Comparison of ENCODE assay signal across 21 cellular contexts in genomic region chr4:8547912-8548730, GRCh38. TPM values are rescaled to one million over a fixed set of nuclear protein-coding genes. Genes with fewer than 3 reads are reported as not detected.
DNase-seq lines count a peak whose midpoint lies in the region; ATAC-seq lines count a peak whose summit lies in the region.
"Had no signal": no experiment of that assay in that cellular context is flagged by ENCODE, and none has a peak within 500 bp of the region (broad histone marks: within the 10 kb centered on the region; RNA-seq: fewer than 3 reads in every experiment).

No MANE protein-coding gene starts in this region.

- no CpG with 5 or more reads among the region's 16 CpGs for WGBS in neuronal stem cell (ENCODE audit: extremely low coverage in 2 of 2, insufficient read length in 2 of 2, insufficient replicate concordance in 1 of 2), 2 donors

- no peaks in the 10 kb centered on the region for H3K36me3 ChIP-seq in neuronal stem cell (replicated peaks in 1 of 2; ENCODE audit: control insufficient read depth in 2 of 2, insufficient read depth in 2 of 2, low read length in 2 of 2)
- H3K36me3 ChIP-seq: colonic mucosa had no signal

- H3K4me3 ChIP-seq in neuronal stem cell (ENCODE audit: low read length in 2 of 2): no peak overlapping the region
- H3K4me3 ChIP-seq: colonic mucosa, psoas muscle, SK-N-MC, skin epidermis had no signal

- no peak overlapping the region for H3K4me2 ChIP-seq in neuronal stem cell (ENCODE audit: insufficient read depth, low read length, poor library complexity, severe bottlenecking)

- ATAC-seq in GM21423 (IDR thresholded peaks at IDR 0.05; ENCODE audit: unreplicated experiment): no peak
- no peak for ATAC-seq in GM21825 (IDR thresholded peaks at IDR 0.05; ENCODE audit: unreplicated experiment)
- ATAC-seq: activated CD4-positive, CD25-positive, alpha-beta regulatory T cell treated with anti-CD3 and anti-CD28 coated beads, Interleukin-2, amount 50 U/mL, for 24 hours; Panc1; psoas muscle had no signal

- no peak overlapping the region for H2BK120ac ChIP-seq in neuronal stem cell (ENCODE audit: low read depth, low read length)

- no peak overlapping the region for H4K8ac ChIP-seq in neuronal stem cell (ENCODE audit: low read depth, low read length)

- H2BK5ac ChIP-seq in neuronal stem cell (ENCODE audit: low read length): no peak overlapping the region

- no peaks in the 10 kb centered on the region for H3K4me1 ChIP-seq in neuronal stem cell (ENCODE audit: control insufficient read depth in 2 of 2, insufficient read depth in 1 of 2, low read depth in 1 of 2, low read length in 2 of 2)
- H3K4me1 ChIP-seq: colonic mucosa, psoas muscle had no signal

- DNase-seq in Daoy (ENCODE audit: low read depth) (peak; percentile 27), NCI-H226 (peak; percentile 54), epidermal melanocyte (ENCODE audit: insufficient read length, low spot score) (peak; percentile 11), neuronal stem cell (ENCODE audit: low spot score) (no peak), LoVo (ENCODE audit: low spot score) (no peak)
- no peak for DNase-seq in activated CD4-positive, CD25-positive, alpha-beta regulatory T cell treated with anti-CD3 and anti-CD28 coated beads, Interleukin-2, amount 50 U/mL, for 72 hours
- DNase-seq: activated naive CD8-positive, alpha-beta T cell treated with anti-CD3 and anti-CD28 coated beads for 36 hours; colonic mucosa; hypothalamus; NCI-H1417; psoas muscle; stimulated activated CD4-positive, alpha-beta T cell treated with anti-CD3 and anti-CD28 coated beads, Interleukin-4, amount 100 ng/mL, for 1 hour had no signal

- H4K91ac ChIP-seq in neuronal stem cell (ENCODE audit: low read depth, low read length, poor library complexity): no peak overlapping the region

- no peaks in the 10 kb centered on the region for H3K9me3 ChIP-seq in neuronal stem cell (replicated peaks in 1 of 2; ENCODE audit: control insufficient read depth in 2 of 2, insufficient read depth in 1 of 2, low read depth in 1 of 2, low read length in 2 of 2)
- H3K9me3 ChIP-seq: colonic mucosa, psoas muscle had no signal

- H3K9ac ChIP-seq in neuronal stem cell (ENCODE audit: low read depth, low read length, poor library complexity): no peak overlapping the region

- peak overlapping the region; percentile 6 for H3K18ac ChIP-seq in neuronal stem cell (ENCODE audit: low read length)

- H2BK15ac ChIP-seq in neuronal stem cell (ENCODE audit: low read length): no peak overlapping the region

- H2BK12ac ChIP-seq in neuronal stem cell (ENCODE audit: low read length): peak overlapping the region; percentile 69

- H3K23ac ChIP-seq in neuronal stem cell (ENCODE audit: low read depth, low read length, poor library complexity): peak overlapping the region; percentile 48

- no peak overlapping the region for H3K27ac ChIP-seq in neuronal stem cell (replicated peaks; ENCODE audit: low read length)
- H3K27ac ChIP-seq: colonic mucosa, psoas muscle, SK-N-MC had no signal

- H3K79me1 ChIP-seq in neuronal stem cell (ENCODE audit: low read depth, low read length): no peaks in the 10 kb centered on the region

- H2AK5ac ChIP-seq in neuronal stem cell (ENCODE audit: low read depth, low read length): peak overlapping the region; percentile 80

- no peak overlapping the region for H3K4ac ChIP-seq in neuronal stem cell (ENCODE audit: low read length)

- peaks cover 0 to 18% (median 0%) of the 10 kb centered on the region in 3 experiments for H3K27me3 ChIP-seq in neuronal stem cell (ENCODE audit: control insufficient read depth in 3 of 3, insufficient read depth in 3 of 3, low read depth in 1 of 3, low read length in 3 of 3)
- H3K27me3 ChIP-seq: colonic mucosa had no signal

- H2AFZ ChIP-seq in neuronal stem cell (ENCODE audit: low read length): no peak overlapping the region

- H3K14ac ChIP-seq in neuronal stem cell (ENCODE audit: low read length): no peak overlapping the region

RNA-seq across cellular contexts. Expression of gene GPR78, which starts 32.1 kb away (rescaled TPM):
- not detected in 2 replicates for total RNA-seq in Daoy (2014; rRNA removed; shearing (Covaris generic))
- 0.22 TPM for polyA plus RNA-seq in neuronal stem cell (2013, experiment 1 of 2)
- polyA plus RNA-seq in neuronal stem cell (2013, experiment 2 of 2): 0.15 TPM
- total RNA-seq: activated CD8-positive, alpha-beta memory T cell treated with anti-CD3 and anti-CD28 coated beads for 36 hours; activated naive CD8-positive, alpha-beta T cell treated with anti-CD3 and anti-CD28 coated beads for 36 hours; activated T-helper 1 cell treated with anti-CD3 and anti-CD28 coated beads, Interleukin-12 subunit alpha, Interleukin-12 subunit beta, Interleukin-2, Interleukin-4 antibody, amounts not matched to agents 30 ng/mL and 10 ng/mL and 1 ng/mL, durations not matched to agents 14 hours and 24 hours and 36 hours; colonic mucosa; HT-29; psoas muscle had no signal
- polyA plus RNA-seq: psoas muscle had no signal

RNA-seq across cellular contexts. Expression of gene CPZ, which starts 44.4 kb away (rescaled TPM):
- total RNA-seq in Daoy (2014; rRNA removed; shearing (Covaris generic)): 0.80 and 0.83 TPM in 2 replicates
- 6.7 TPM for polyA plus RNA-seq in neuronal stem cell (2013, experiment 1 of 2)
- 6.7 TPM for polyA plus RNA-seq in neuronal stem cell (2013, experiment 2 of 2)
- total RNA-seq: activated CD8-positive, alpha-beta memory T cell treated with anti-CD3 and anti-CD28 coated beads for 36 hours; activated naive CD8-positive, alpha-beta T cell treated with anti-CD3 and anti-CD28 coated beads for 36 hours; activated T-helper 1 cell treated with anti-CD3 and anti-CD28 coated beads, Interleukin-12 subunit alpha, Interleukin-12 subunit beta, Interleukin-2, Interleukin-4 antibody, amounts not matched to agents 30 ng/mL and 10 ng/mL and 1 ng/mL, durations not matched to agents 14 hours and 24 hours and 36 hours; HT-29; psoas muscle had no signal

Comparison
In these comparisons a context has a peak if more than half of its experiments do, and no peak if none do; other contexts are left out.
1. DNase-seq: peak in Daoy (single experiment), NCI-H226 (single experiment) and epidermal melanocyte (single experiment); none in neuronal stem cell (single experiment), LoVo (single experiment) and activated CD4-positive, CD25-positive, alpha-beta regulatory T cell treated with anti-CD3 and anti-CD28 coated beads, Interleukin-2, amount 50 U/mL, for 72 hours (single experiment).